Comparison of ENCODE assay signal across 16 cellular contexts in the genomic region with DNA sequence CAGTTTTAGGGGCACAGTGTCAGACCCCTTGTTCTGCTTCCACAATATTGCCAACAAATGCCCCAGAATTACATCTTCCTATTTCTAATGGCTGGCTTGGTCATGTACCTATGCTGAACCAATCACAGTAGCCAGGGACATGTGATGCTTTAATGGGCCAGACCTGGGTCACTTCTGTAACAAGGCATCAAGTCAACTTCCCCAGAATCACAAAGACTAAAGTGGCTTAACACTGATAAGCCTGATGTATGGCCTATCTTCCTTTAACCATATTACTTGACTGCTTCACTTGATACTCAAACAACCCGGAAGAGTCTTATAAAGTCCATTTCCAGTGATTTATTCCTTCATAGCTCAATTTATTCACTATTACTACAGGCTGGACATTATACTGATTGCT.
"Had no signal": no experiment of that assay in that cellular context is flagged by ENCODE, and none has a peak within 500 bp of the region (broad histone marks: within the 10 kb centered on the region; RNA-seq: fewer than 3 reads in every experiment).

No MANE protein-coding gene starts in this region.

- DNase-seq: activated CD4-positive, alpha-beta T cell treated with anti-CD3 and anti-CD28 coated beads, Interleukin-2, amount 50 U/mL, for 4 hours; activated effector memory CD4-positive, alpha-beta T cell treated with anti-CD3 and anti-CD28 coated beads, Interleukin-2, amount 50 U/mL, for 16 hours; activated naive CD4-positive, alpha-beta T cell treated with anti-CD3 and anti-CD28 coated beads, Interleukin-2, amount 50 U/mL, for 16 hours; activated T-cell treated with anti-CD3 and anti-CD28 coated beads, Interleukin-2, amount 50 U/mL, for 72 hours; aorta; cerebellar nuclear complex; effector CD4-positive, alpha-beta T cell; midbrain; ovary; psoas muscle; right cardiac atrium; T-cell had no signal

- ATAC-seq: activated T-cell treated with anti-CD3 and anti-CD28 coated beads, Interleukin-2, amount 50 U/mL, for 72 hours; T-cell had no signal

- H3K9ac ChIP-seq: neural progenitor cell had no signal

- H3K9me3 ChIP-seq: esophagus muscularis mucosa, ovary, psoas muscle, thoracic aorta had no signal

- H3K4me2 ChIP-seq: neural progenitor cell had no signal

- H3K27me3 ChIP-seq: esophagus muscularis mucosa, neural progenitor cell, ovary had no signal

- H3K27ac ChIP-seq: esophagus muscularis mucosa, neural progenitor cell, ovary, psoas muscle, skin epidermis, thoracic aorta had no signal

- H2AFZ ChIP-seq: neural progenitor cell had no signal

- H3K36me3 ChIP-seq: esophagus muscularis mucosa, neural progenitor cell, ovary, thoracic aorta had no signal

- H3K4me3 ChIP-seq: esophagus muscularis mucosa, neural progenitor cell, ovary, psoas muscle, skin epidermis, thoracic aorta had no signal
